8 cellular contexts compared by ENCODE assay signal in genomic region chr7:50304911-50305621, GRCh38. TPM values are rescaled to one million over a fixed set of nuclear protein-coding genes. Genes with fewer than 3 reads are reported as not detected.
DNase-seq lines count a peak whose midpoint lies in the region; ATAC-seq and TF ChIP-seq lines count a peak whose summit lies in the region.

No MANE protein-coding gene starts in this region.

- H3K36me3 Mint-ChIP-seq in activated CD4-positive, alpha-beta T cell treated with anti-CD3 and anti-CD28 coated beads, Interleukin-2, amount 10 ng/mL, durations not matched to agents 7 days and 5 days (ENCODE audit: low read depth) = peaks cover 51% of the 10 kb centered on the region

- no peaks in the 10 kb centered on the region for H3K27me3 Mint-ChIP-seq in activated CD4-positive, alpha-beta T cell treated with anti-CD3 and anti-CD28 coated beads, Interleukin-2, amount 10 ng/mL, durations not matched to agents 7 days and 5 days

- peak; percentile 9 for DNase-seq in A673 (ENCODE audit: low spot score)
- peak; percentile 75 for DNase-seq in activated CD4-positive, alpha-beta T cell treated with anti-CD3 and anti-CD28 coated beads, Interleukin-2, amount 10 ng/mL, durations not matched to agents 7 days and 5 days
- peak; percentile 42 to 47 for DNase-seq in stimulated activated CD4-positive, alpha-beta T cell treated with anti-CD3 and anti-CD28 coated beads, Interleukin-15, amount 100 ng/mL, for 1 hour (ENCODE audit: low read depth in 1 of 2, low spot score in 1 of 2)
- DNase-seq in epidermal melanocyte (ENCODE audit: insufficient read length, low spot score) = no peak
- no peak for DNase-seq in DMS114 treated with DMSO at 0.1 percent for 48 hours (lab: John Stamatoyannopoulos, UW; ENCODE audit: unreplicated experiment)

- TF ChIP-seq POLR2A in gastroesophageal sphincter (IDR thresholded peaks at IDR 0.05) = no peak

- no TSS peak for BruUV-seq in A673 (replicated peaks; lab: Mats Ljungman, UMichigan)

- TF ChIP-seq EP300 in gastroesophageal sphincter (IDR thresholded peaks at IDR 0.05) = no peak

- TF ChIP-seq CTCF in A673 (conservative IDR thresholded peaks at IDR 0.05; ENCODE audit: low read depth, low read length) (no peak), gastroesophageal sphincter (IDR thresholded peaks at IDR 0.05) (no peak)

- H3K9me3 ChIP-seq in A673 (ENCODE audit: low read depth, low read length, poor library complexity, severe bottlenecking) (no peaks in the 10 kb centered on the region), gastroesophageal sphincter (no peaks in the 10 kb centered on the region)

- peaks cover 56% of the 10 kb centered on the region for H3K27me3 ChIP-seq in A673 (replicated peaks; ENCODE audit: insufficient read depth, low read depth, low read length, poor library complexity)
- H3K27me3 ChIP-seq in gastroesophageal sphincter = peaks cover 69% of the 10 kb centered on the region

- H3K4me3 Mint-ChIP-seq in activated CD4-positive, alpha-beta T cell treated with anti-CD3 and anti-CD28 coated beads, Interleukin-2, amount 10 ng/mL, durations not matched to agents 7 days and 5 days = peak overlapping the region; percentile 97

- peak overlapping the region; percentile 49 for H3K4me3 ChIP-seq in A673 (ENCODE audit: low read depth, low read length, poor library complexity, severe bottlenecking)
- peak overlapping the region; percentile 17 to 53 for H3K4me3 ChIP-seq in gastroesophageal sphincter

- WGBS in gastroesophageal sphincter (ENCODE audit: low coverage in 1 of 2), 2 donors = 10 to 25% methylated on average over 9 to 20 of the region's 20 CpGs

- CTCF ChIA-PET in A673 (lab: Charles Lee) = no interaction called here
- CTCF ChIA-PET in activated CD4-positive, alpha-beta T cell treated with anti-CD3 and anti-CD28 coated beads, Interleukin-2, amount 10 ng/mL, durations not matched to agents 7 days and 5 days (lab: Charles Lee) = interaction anchor here (0.8 to 19.7 kb wide), 10 partner anchors 11 to 105 kb away, joined by 3 to 200 read pairs (median 4); no protein-coding TSS in a partner anchor

- intact Hi-C loops in A673 (cut with micrococcal nuclease; ENCODE audit: unreplicated experiment) = no loop called here

- H3K4me1 ChIP-seq in A673 (ENCODE audit: insufficient read depth, low read length, poor library complexity, severe bottlenecking) = peaks cover 5% of the 10 kb centered on the region
- peaks cover 0 to 13% (median 0%) of the 10 kb centered on the region in 3 donors for H3K4me1 ChIP-seq in gastroesophageal sphincter

- peaks cover 33% of the 10 kb centered on the region for H3K4me1 Mint-ChIP-seq in activated CD4-positive, alpha-beta T cell treated with anti-CD3 and anti-CD28 coated beads, Interleukin-2, amount 10 ng/mL, durations not matched to agents 7 days and 5 days

- no peaks in the 10 kb centered on the region for H3K9me3 Mint-ChIP-seq in activated CD4-positive, alpha-beta T cell treated with anti-CD3 and anti-CD28 coated beads, Interleukin-2, amount 10 ng/mL, durations not matched to agents 7 days and 5 days

- H3K36me3 ChIP-seq in A673 (ENCODE audit: insufficient read depth, low read length, poor library complexity, severe bottlenecking) (no peaks in the 10 kb centered on the region), gastroesophageal sphincter (no peaks in the 10 kb centered on the region)

- H3K27ac ChIP-seq in A673 (ENCODE audit: low read depth, low read length, poor library complexity, severe bottlenecking) = no peak overlapping the region
- peak overlapping the region in 2 of 4 donors; percentile 57 to 66 for H3K27ac ChIP-seq in gastroesophageal sphincter

- peak; percentile 47 for ATAC-seq in GM19035 (IDR thresholded peaks at IDR 0.05; ENCODE audit: unreplicated experiment)
- peak; percentile 37 for ATAC-seq in HG03378 (IDR thresholded peaks at IDR 0.05; ENCODE audit: unreplicated experiment)
- no peak for ATAC-seq in gastroesophageal sphincter

- H3K27ac Mint-ChIP-seq in activated CD4-positive, alpha-beta T cell treated with anti-CD3 and anti-CD28 coated beads, Interleukin-2, amount 10 ng/mL, durations not matched to agents 7 days and 5 days = peak overlapping the region; percentile 100

- POLR2A ChIA-PET in A673 (lab: Charles Lee; ENCODE audit: low non-redundant PET) = no interaction called here
- POLR2A ChIA-PET in activated CD4-positive, alpha-beta T cell treated with anti-CD3 and anti-CD28 coated beads, Interleukin-2, amount 10 ng/mL, durations not matched to agents 7 days and 5 days (lab: Charles Lee) = interaction anchor here (0.9 to 1.0 kb wide), 3 partner anchors 36 to 99 kb away, joined by 3 to 4 read pairs (median 3); no protein-coding TSS in a partner anchor

RNA-seq across cellular contexts. Expression of gene IKZF1, which starts 0.6 kb away (rescaled TPM):
- 3.7 and 4.2 TPM in 2 replicates for total RNA-seq in A673 (2021)
- 100 to 1,000 TPM; 379 to 406 TPM for total RNA-seq in activated CD4-positive, alpha-beta T cell treated with anti-CD3 and anti-CD28 coated beads, Interleukin-2, amount 10 ng/mL, durations not matched to agents 7 days and 5 days
- 10 to 100 TPM in 1 of 4 donors, 1 to 10 TPM in 3; 2.5 to 14.1 (median 5.9) TPM for total RNA-seq in gastroesophageal sphincter

Comparison
In these comparisons a context has a peak if more than half of its experiments do, and no peak if none do; other contexts are left out.
1. DNase-seq: peak in A673 (single experiment), activated CD4-positive, alpha-beta T cell treated with anti-CD3 and anti-CD28 coated beads, Interleukin-2, amount 10 ng/mL, durations not matched to agents 7 days and 5 days (single experiment) and stimulated activated CD4-positive, alpha-beta T cell treated with anti-CD3 and anti-CD28 coated beads, Interleukin-15, amount 100 ng/mL, for 1 hour (2 of 2); none in epidermal melanocyte (single experiment) and DMS114 treated with DMSO at 0.1 percent for 48 hours (single experiment).
2. RNA of gene IKZF1, which starts 0.6 kb away (total RNA-seq): 379 to 406 TPM in activated CD4-positive, alpha-beta T cell treated with anti-CD3 and anti-CD28 coated beads, Interleukin-2, amount 10 ng/mL, durations not matched to agents 7 days and 5 days; 2.5 to 14.1 TPM in gastroesophageal sphincter and 3.7 to 4.2 TPM in A673; every median in the first group is over 10 times any median in the second.